17 cellular contexts compared by ENCODE assay signal in genomic region chr10:132404911-132405462, GRCh38.
"Had no signal": no experiment of that assay in that cellular context is flagged by ENCODE, and none has a peak within 500 bp of the region (broad histone marks: within the 10 kb centered on the region; RNA-seq: fewer than 3 reads in every experiment).

No MANE protein-coding gene starts in this region.

- H3K9me3 Mint-ChIP-seq: activated CD4-positive, alpha-beta memory T cell treated with anti-CD3 and anti-CD28 coated beads for 36 hours; activated T-cell treated with anti-CD3 and anti-CD28 coated beads, Interleukin-2, amount 50 U/mL, for 4 hours; central memory CD8-positive, alpha-beta T cell; naive B cell; stimulated activated memory B cell treated with anti-CD40 and anti-IgM and Interleukin-4, amounts not matched to agents 10 μg/mL and 1 μg/mL and 100 μg/mL, for 72 hours; type B pancreatic cell had no signal

- H3K9ac ChIP-seq: parathyroid adenoma had no signal

- ATAC-seq: activated CD4-positive, alpha-beta T cell treated with anti-CD3 and anti-CD28 coated beads for 36 hours; activated T-cell treated with anti-CD3 and anti-CD28 coated beads, Interleukin-2, amount 50 U/mL, for 4 hours; SK-N-SH treated with all-trans-retinoic acid at 6 μM for 48 hours had no signal

- H3K27ac Mint-ChIP-seq: activated CD4-positive, alpha-beta memory T cell treated with anti-CD3 and anti-CD28 coated beads for 36 hours; activated CD4-positive, alpha-beta T cell treated with anti-CD3 and anti-CD28 coated beads for 36 hours; stimulated activated memory B cell treated with anti-CD40 and anti-IgM and Interleukin-4, amounts not matched to agents 10 μg/mL and 1 μg/mL and 100 μg/mL, for 72 hours had no signal

- H3K27me3 Mint-ChIP-seq: activated CD4-positive, alpha-beta memory T cell treated with anti-CD3 and anti-CD28 coated beads for 36 hours; activated CD4-positive, alpha-beta T cell treated with anti-CD3 and anti-CD28 coated beads for 36 hours; central memory CD8-positive, alpha-beta T cell; naive B cell; stimulated activated memory B cell treated with anti-CD40 and anti-IgM and Interleukin-4, amounts not matched to agents 10 μg/mL and 1 μg/mL and 100 μg/mL, for 72 hours; type B pancreatic cell had no signal

- H3K4me3 Mint-ChIP-seq: activated CD4-positive, alpha-beta memory T cell treated with anti-CD3 and anti-CD28 coated beads for 36 hours; activated CD4-positive, alpha-beta T cell treated with anti-CD3 and anti-CD28 coated beads for 36 hours; activated T-cell treated with anti-CD3 and anti-CD28 coated beads, Interleukin-2, amount 50 U/mL, for 4 hours; central memory CD8-positive, alpha-beta T cell; stimulated activated memory B cell treated with anti-CD40 and anti-IgM and Interleukin-4, amounts not matched to agents 10 μg/mL and 1 μg/mL and 100 μg/mL, for 72 hours; type B pancreatic cell had no signal

- DNase-seq: activated CD4-positive, alpha-beta memory T cell treated with anti-CD3 and anti-CD28 coated beads for 36 hours; activated CD4-positive, alpha-beta T cell treated with anti-CD3 and anti-CD28 coated beads for 36 hours; activated effector memory CD4-positive, alpha-beta T cell treated with Interleukin-2 at 50 U/mL for 16 hours; activated naive CD4-positive, alpha-beta T cell treated with anti-CD3 and anti-CD28 coated beads, Interleukin-2, amount 50 U/mL, for 16 hours; activated T-cell treated with anti-CD3 and anti-CD28 coated beads, Interleukin-2, amount 50 U/mL, for 4 hours; amniotic stem cell; cortex of kidney; effector CD8-positive, alpha-beta T cell; naive B cell; stimulated activated CD4-positive, alpha-beta T cell treated with anti-CD3 and anti-CD28 coated beads, Interleukin-2, amount 100 ng/mL, for 48 hours; substantia nigra had no signal

- H3K27ac ChIP-seq: parathyroid adenoma had no signal

- H3K4me3 ChIP-seq: lung had no signal

- H3K36me3 Mint-ChIP-seq: activated CD4-positive, alpha-beta memory T cell treated with anti-CD3 and anti-CD28 coated beads for 36 hours; naive B cell had no signal

- H2AFZ ChIP-seq: parathyroid adenoma had no signal
